In the genomic region with DNA sequence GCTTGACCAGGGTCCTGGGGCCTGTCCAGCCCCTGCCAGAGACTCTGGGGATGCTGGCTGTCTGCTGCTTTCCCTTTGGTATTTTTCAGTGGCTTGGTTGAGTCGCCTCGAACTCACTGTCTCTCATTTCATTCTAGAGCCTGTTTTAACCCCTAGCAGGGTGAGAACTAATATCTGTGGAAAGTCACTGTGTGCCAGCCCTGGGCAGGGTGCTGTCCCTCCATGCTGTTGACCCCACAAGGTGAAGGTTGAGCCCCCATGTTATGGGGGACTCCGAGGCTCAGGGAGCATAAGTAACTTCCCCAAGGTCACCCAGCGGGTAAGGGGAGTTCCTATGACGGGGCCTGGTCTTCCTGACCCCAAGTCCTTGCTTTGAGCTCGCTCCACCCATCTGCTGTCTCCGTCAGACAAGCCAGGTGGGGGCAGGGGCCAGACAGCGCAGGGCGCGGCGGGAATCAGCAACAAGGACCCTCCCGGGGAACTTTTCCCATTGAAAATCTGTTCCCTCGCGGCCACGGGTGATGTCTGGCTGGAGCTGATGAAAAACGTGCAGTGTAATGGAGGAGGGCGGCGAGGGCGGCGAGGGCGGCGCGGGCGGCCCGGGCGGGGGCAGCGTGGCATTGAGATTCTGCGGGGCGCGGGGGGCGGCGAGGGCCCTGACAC, we compare ENCODE assay signal across 7 cellular contexts. TPM values are rescaled to one million over a fixed set of nuclear protein-coding genes. Genes with fewer than 3 reads are reported as not detected.
A peak's percentile ranks its signal among the peaks of the same experiment; 100 is the strongest.
DNase-seq lines count a peak whose midpoint lies in the region; ATAC-seq, FAIRE-seq and TF ChIP-seq lines count a peak whose summit lies in the region.

No MANE protein-coding gene starts in this region.

- peaks cover 20 to 24% of the 10 kb centered on the region in 2 donors for H3K4me1 ChIP-seq in mucosa of rectum (ENCODE audit: control insufficient read depth in 2 of 2, insufficient read depth in 2 of 2, low read length in 2 of 2)

- peak overlapping the region; percentile 63 to 68 for H3K9ac ChIP-seq in mucosa of rectum (ENCODE audit: low read depth in 1 of 2, low read length in 2 of 2)

- FAIRE-seq in bronchial epithelial cell (lab: Jason Lieb, UNC) = no peak

- H3K36me3 ChIP-seq in bronchial epithelial cell (ENCODE audit: control insufficient read depth, insufficient read depth, low read length) = peaks cover 3% of the 10 kb centered on the region
- no peaks in the 10 kb centered on the region for H3K36me3 ChIP-seq in mucosa of rectum (ENCODE audit: control insufficient read depth in 2 of 2, insufficient read depth in 2 of 2, low read length in 2 of 2)

- ATAC-seq in HG02623 (IDR thresholded peaks at IDR 0.05; ENCODE audit: unreplicated experiment) = no peak

- H3K27ac ChIP-seq in mucosa of rectum (ENCODE audit: low read depth in 2 of 2, low read length in 2 of 2) = no peak overlapping the region

- no peaks in the 10 kb centered on the region for H3K9me3 ChIP-seq in mucosa of rectum (ENCODE audit: control insufficient read depth in 2 of 2, low read length in 2 of 2)

- H3K27me3 ChIP-seq in bronchial epithelial cell (ENCODE audit: control insufficient read depth, insufficient read depth, low read length) = no peaks in the 10 kb centered on the region
- peaks cover 0 to 5% of the 10 kb centered on the region in 2 donors for H3K27me3 ChIP-seq in mucosa of rectum (ENCODE audit: control insufficient read depth in 2 of 2, insufficient read depth in 2 of 2, low read length in 2 of 2)

- H3K4me3 ChIP-seq in bronchial epithelial cell (ENCODE audit: low read depth, low read length) (peak overlapping the region; percentile 39), mucosa of rectum (ENCODE audit: low read length in 2 of 2) (peak overlapping the region; percentile 64 to 68)

- TF ChIP-seq CTCF in GM13976 (IDR thresholded peaks at IDR 0.05; ENCODE audit: borderline replicate concordance, control extremely low read depth, extremely low read depth, insufficient read depth, missing control alignments) (no peak), bronchial epithelial cell (IDR thresholded peaks at IDR 0.05; ENCODE audit: insufficient read depth, low read length, severe bottlenecking) (no peak)

- in situ Hi-C loops in GM13976 (cut with MboI; ENCODE audit: low sequenced_read_pairs, unreplicated experiment) = no loop called here

- DNase-seq in GM13976 (ENCODE audit: low spot score) (peak; percentile 61), NCI-H526 treated with DMSO at 0.1 percent for 48 hours (lab: John Stamatoyannopoulos, UW) (peak; percentile 17), bronchial epithelial cell (ENCODE audit: low read depth) (no peak), retina (no peak)
- no peak for DNase-seq in stimulated activated naive CD4-positive, alpha-beta T cell treated with Interleukin-2 at 50 U/mL for 16 hours (lab: John Stamatoyannopoulos, UW)

RNA-seq across cellular contexts. Expression of a gene that starts 32.8 kb away (rescaled TPM):
- total RNA-seq in bronchial epithelial cell = 18.2 and 25.9 TPM in 2 replicates

RNA-seq across cellular contexts. Expression of a gene that starts 42.5 kb away (rescaled TPM):
- total RNA-seq in bronchial epithelial cell = 48.1 and 54.2 TPM in 2 replicates

RNA-seq across cellular contexts. Expression of a gene that starts 50.5 kb away (rescaled TPM):
- not detected in 2 replicates for total RNA-seq in bronchial epithelial cell

Comparison
In these comparisons a context has a peak if more than half of its experiments do, and no peak if none do; other contexts are left out.
1. DNase-seq: peak in GM13976 (single experiment) and NCI-H526 treated with DMSO at 0.1 percent for 48 hours (single experiment); none in bronchial epithelial cell (single experiment), retina (single experiment) and stimulated activated naive CD4-positive, alpha-beta T cell treated with Interleukin-2 at 50 U/mL for 16 hours (single experiment).